ENCODE assay signal across 8 cellular contexts in genomic region chr18:2655153-2655953, GRCh38. TPM values are rescaled to one million over a fixed set of nuclear protein-coding genes. Genes with fewer than 3 reads are reported as not detected.
DNase-seq lines count a peak whose midpoint lies in the region; ATAC-seq and TF ChIP-seq lines count a peak whose summit lies in the region.

TSS of gene SMCHD1 (plus strand) at chr18:2655726. CDS start at chr18:2656076, 350 bp downstream.

- H3K36me3 ChIP-seq in IMR-90 (ENCODE audit: control insufficient read depth, insufficient read depth, low read length): no peaks in the 10 kb centered on the region
- H3K36me3 ChIP-seq in PC-9 (ENCODE audit: low read depth): no peaks in the 10 kb centered on the region
- H3K36me3 ChIP-seq in mucosa of rectum (ENCODE audit: control insufficient read depth in 2 of 2, insufficient read depth in 2 of 2, low read length in 2 of 2): no peaks in the 10 kb centered on the region

- peak within 1 kb of the TSS; percentile 44; the same call in 1 of the 2 replicates for H4K91ac ChIP-seq in IMR-90 (ENCODE audit: insufficient read depth, low read depth, low read length)

- peak within 1 kb of the TSS; percentile 84 for H3K27ac ChIP-seq in IMR-90 (ENCODE audit: insufficient read depth, low read length)
- peak within 1 kb of the TSS; percentile 83 for H3K27ac ChIP-seq in PC-9
- H3K27ac ChIP-seq in mucosa of rectum (ENCODE audit: low read depth in 2 of 2, low read length in 2 of 2): peak within 1 kb of the TSS; percentile 98

- H3K9me3 ChIP-seq in IMR-90 (ENCODE audit: control insufficient read depth, insufficient read depth, low read length) (no peaks in the 10 kb centered on the region), PC-9 (ENCODE audit: insufficient read depth, low read depth) (no peaks in the 10 kb centered on the region), mucosa of rectum (ENCODE audit: control insufficient read depth in 2 of 2, low read length in 2 of 2) (no peaks in the 10 kb centered on the region)

- H3K9me1 ChIP-seq in IMR-90 (ENCODE audit: insufficient read depth, low read length): peaks cover 3% of the 10 kb centered on the region; the same call in 1 of the 2 replicates

- H4K8ac ChIP-seq in IMR-90 (ENCODE audit: low read depth in 2 of 2, low read length in 2 of 2): peak within 1 kb of the TSS; percentile 76 to 85; a peak in 3 of 4 replicates

- peaks cover 46% of the 10 kb centered on the region for H3K79me2 ChIP-seq in PC-9 (ENCODE audit: low read depth)

- H2BK120ac ChIP-seq in IMR-90 (ENCODE audit: low read depth, low read length): peak within 1 kb of the TSS; percentile 83

- intact Hi-C loops in IMR-90 (cut with micrococcal nuclease) (loop anchor here (2.0 to 5.0 kb wide), 3 partner anchors 17 to 112 kb away; no protein-coding TSS in a partner anchor), PC-9 (cut with micrococcal nuclease; ENCODE audit: unreplicated experiment) (loop anchor here (2.0 kb wide), 1 partner anchor 85 kb away; the partner anchor contains the start of genes METTL4 and NDC80)

- H3K4me3 ChIP-seq in IMR-90 (ENCODE audit: insufficient read depth, low read depth, low read length) (peak within 1 kb of the TSS; percentile 91), PC-9 (peak within 1 kb of the TSS; percentile 74), epithelial cell of proximal tubule (ENCODE audit: low read depth, low read length) (peak within 1 kb of the TSS; percentile 95), mucosa of rectum (ENCODE audit: low read length in 2 of 2) (peak within 1 kb of the TSS; percentile 87 to 91)

- peak within 1 kb of the TSS; percentile 80 for H3K9ac ChIP-seq in IMR-90 (ENCODE audit: low read depth, low read length)
- peak within 1 kb of the TSS; percentile 96 to 98 for H3K9ac ChIP-seq in mucosa of rectum (ENCODE audit: low read depth in 1 of 2, low read length in 2 of 2)

- peak within 1 kb of the TSS; percentile 90 for H2AK5ac ChIP-seq in IMR-90 (ENCODE audit: low read depth, low read length)

- dilution Hi-C loops in IMR-90 (cut with HindIII; ENCODE audit: low sequenced_read_pairs, unreplicated experiment): no loop called here

- in situ Hi-C loops in IMR-90 (cut with MboI; ENCODE audit: low sequenced_read_pairs): no loop called here

- peak within 1 kb of the TSS; percentile 95 for H2AK9ac ChIP-seq in IMR-90 (replicated peaks; ENCODE audit: low read depth, low read length, poor library complexity)

- BruUV-seq in IMR-90 (replicated peaks; lab: Mats Ljungman, UMichigan) (no TSS peak), PC-9 (replicated peaks; lab: Mats Ljungman, UMichigan) (TSS peak; percentile 83)

- DNase-seq in DMS153 (lab: John Stamatoyannopoulos, UW) (peak; percentile 2), IMR-90 (peak; percentile 78), PC-9 (peak; percentile 49 to 91), epithelial cell of proximal tubule (ENCODE audit: low read depth) (no peak)
- DNase-seq in activated T-cell treated with anti-CD3 and anti-CD28 coated beads, Interleukin-2, amount 50 U/mL, for 1 hour: peak; percentile 91
- DNase-seq in stimulated activated CD8-positive, alpha-beta memory T cell treated with anti-CD3 and anti-CD28 coated beads, Interleukin-4, amount 100 ng/mL, for 48 hours: peak; percentile 95

- CTCF ChIA-PET in IMR-90 (lab: Yijun Ruan, JAX): interaction anchor here (0.6 kb wide), 2 partner anchors 38 to 81 kb away, joined by 3 read pairs; no protein-coding TSS in a partner anchor
- CTCF ChIA-PET in PC-9 (lab: Charles Lee): interaction anchor here (0.5 kb wide), 1 partner anchor 18 kb away, joined by 5 read pairs; no protein-coding TSS in a partner anchor

- H3K23ac ChIP-seq in IMR-90 (ENCODE audit: low read depth, low read length): peak within 1 kb of the TSS; percentile 98

- 0 out of 2 replicates have a peak, but pooled peaks cover 11% of the 10 kb centered on the region for H3F3A ChIP-seq in PC-9 (ENCODE audit: insufficient read depth, low read depth)

- peaks cover 0 to 9% of the 10 kb centered on the region in 2 experiments; a peak in 1 of 4 replicates for H3K79me1 ChIP-seq in IMR-90 (ENCODE audit: low read depth in 1 of 2, low read length in 2 of 2)

- H2BK15ac ChIP-seq in IMR-90 (ENCODE audit: low read depth, low read length): peak within 1 kb of the TSS; percentile 71; the same call in 1 of the 3 replicates

- H3K4me1 ChIP-seq in IMR-90 (ENCODE audit: control insufficient read depth, insufficient read depth, low read length): peaks cover 6% of the 10 kb centered on the region
- H3K4me1 ChIP-seq in PC-9 (replicated peaks; ENCODE audit: insufficient read depth): peaks cover 50% of the 10 kb centered on the region
- peaks cover 17 to 19% of the 10 kb centered on the region in 2 donors for H3K4me1 ChIP-seq in mucosa of rectum (ENCODE audit: control insufficient read depth in 2 of 2, insufficient read depth in 2 of 2, low read length in 2 of 2)

- TF ChIP-seq CTCF in IMR-90 (conservative IDR thresholded peaks at IDR 0.05; ENCODE audit: low read depth, low read length) (no peak), PC-9 (conservative IDR thresholded peaks at IDR 0.05) (no peak), epithelial cell of proximal tubule (conservative IDR thresholded peaks at IDR 0.05; ENCODE audit: low read depth, low read length) (no peak)

- no peak within 1 kb of the TSS for H2BK20ac ChIP-seq in IMR-90 (ENCODE audit: low read depth, low read length)

- H3K4me2 ChIP-seq in IMR-90 (ENCODE audit: low read depth, low read length): peak within 1 kb of the TSS; percentile 91
- H3K4me2 ChIP-seq in PC-9: peak within 1 kb of the TSS; percentile 97

- H3K4ac ChIP-seq in IMR-90 (ENCODE audit: low read depth, low read length): peak within 1 kb of the TSS; percentile 91

- peak within 1 kb of the TSS; percentile 96 for H2BK5ac ChIP-seq in IMR-90 (ENCODE audit: low read depth, low read length, poor library complexity, severe bottlenecking)

- H4K20me1 ChIP-seq in IMR-90 (ENCODE audit: insufficient read depth, low read length) (peaks cover 33% of the 10 kb centered on the region), PC-9 (ENCODE audit: insufficient read depth) (peaks cover 27% of the 10 kb centered on the region)

- WGBS in IMR-90 (ENCODE audit: extremely low coverage in 2 of 2, insufficient read length in 1 of 2), 2 experiments: 0% methylated on average over 38 of the region's 102 CpGs; no CpG with 5 or more reads in 1 of the 2 experiments

- H4K5ac ChIP-seq in IMR-90 (ENCODE audit: low read depth, low read length): peak within 1 kb of the TSS; percentile 46

- peak within 1 kb of the TSS; percentile 31; the same call in 1 of the 2 replicates for H3K18ac ChIP-seq in IMR-90 (ENCODE audit: low read depth, low read length)

- H3K9me2 ChIP-seq in PC-9 (ENCODE audit: insufficient read depth): no peaks in the 10 kb centered on the region

- H3K56ac ChIP-seq in IMR-90 (ENCODE audit: extremely low read depth, insufficient read depth, low read length): peak within 1 kb of the TSS; percentile 75

- peak; percentile 72 for ATAC-seq in GM21528 (IDR thresholded peaks at IDR 0.05; ENCODE audit: low FRiP score, unreplicated experiment)
- peak; percentile 83 for ATAC-seq in IMR-90 (ENCODE audit: low read depth)

- H2AFZ ChIP-seq in IMR-90 (replicated peaks; ENCODE audit: low read length, poor library complexity) (peak within 1 kb of the TSS; percentile 98), PC-9 (peak within 1 kb of the TSS; percentile 97)

- H3K27me3 ChIP-seq in IMR-90 (ENCODE audit: control insufficient read depth, insufficient read depth, low read length): no peaks in the 10 kb centered on the region
- H3K27me3 ChIP-seq in PC-9 (ENCODE audit: insufficient read depth, low read depth): no peaks in the 10 kb centered on the region
- H3K27me3 ChIP-seq in mucosa of rectum (ENCODE audit: control insufficient read depth in 2 of 2, insufficient read depth in 2 of 2, low read length in 2 of 2): no peaks in the 10 kb centered on the region

- POLR2A ChIA-PET in IMR-90 (lab: Charles Lee; ENCODE audit: unreplicated experiment): interaction anchor here (0.6 kb wide), 1 partner anchor 9 kb away, joined by 4 read pairs; no protein-coding TSS in a partner anchor
- POLR2A ChIA-PET in PC-9 (lab: Charles Lee; ENCODE audit: unreplicated experiment): interaction anchor here (0.6 to 0.7 kb wide), 5 partner anchors 363 to 1985 kb away, joined by 3 to 11 read pairs (median 4); no protein-coding TSS in a partner anchor

- H3K14ac ChIP-seq in IMR-90 (replicated peaks; ENCODE audit: low read depth, low read length): peak within 1 kb of the TSS; percentile 86

- no peak for TF ChIP-seq RAD21 in IMR-90 (IDR thresholded peaks at IDR 0.05; ENCODE audit: low read length)

- peak; percentile 87 for TF ChIP-seq POLR2A in IMR-90 (IDR thresholded peaks at IDR 0.05; ENCODE audit: low read depth, low read length)

TF ChIP-seq in IMR-90, 13 proteins besides CTCF, POLR2A, EP300 and RAD21 (continues in another document):
- TF ChIP-seq MAFK (IDR thresholded peaks at IDR 0.05; ENCODE audit: low read depth, low read length) (no peak), RFX5 (IDR thresholded peaks at IDR 0.05; ENCODE audit: low read depth, low read length) (no peak), RCOR1 (IDR thresholded peaks at IDR 0.05; ENCODE audit: insufficient replicate concordance, low read length) (no peak), BHLHE40 (IDR thresholded peaks at IDR 0.05; ENCODE audit: low read depth, low read length) (peak; percentile 74), NFE2L2 (IDR thresholded peaks at IDR 0.05; ENCODE audit: low read depth, low read length) (no peak), USF2 (IDR thresholded peaks at IDR 0.05; ENCODE audit: low read depth, low read length) (peak; percentile 15; the same call in 1 of the 2 replicates)

RNA-seq across cellular contexts. Expression of gene SMCHD1, which starts in this region (rescaled TPM):
- total RNA-seq in IMR-90 (2012; rRNA removed): 47.3 and 78.6 TPM in 2 replicates
- polyA plus RNA-seq in IMR-90 (2012; rRNA removed): 11.2 and 14.8 TPM in 2 replicates
- 1.3 and 1.6 TPM in 2 replicates for polyA plus RNA-seq in IMR-90 (2012; cell fraction: cytosol; rRNA removed)
- polyA plus RNA-seq in IMR-90 (2012; cell fraction: nucleus; rRNA removed; ENCODE audit: low replicate concordance): 1.9 and 24.9 TPM in 2 replicates
- total RNA-seq in PC-9 (2021): 44.9 and 73.7 TPM in 2 replicates
- total RNA-seq in epithelial cell of proximal tubule: 25.9 and 32.8 TPM in 2 replicates
